ENCODE assay signal across 10 cellular contexts in the genomic region with DNA sequence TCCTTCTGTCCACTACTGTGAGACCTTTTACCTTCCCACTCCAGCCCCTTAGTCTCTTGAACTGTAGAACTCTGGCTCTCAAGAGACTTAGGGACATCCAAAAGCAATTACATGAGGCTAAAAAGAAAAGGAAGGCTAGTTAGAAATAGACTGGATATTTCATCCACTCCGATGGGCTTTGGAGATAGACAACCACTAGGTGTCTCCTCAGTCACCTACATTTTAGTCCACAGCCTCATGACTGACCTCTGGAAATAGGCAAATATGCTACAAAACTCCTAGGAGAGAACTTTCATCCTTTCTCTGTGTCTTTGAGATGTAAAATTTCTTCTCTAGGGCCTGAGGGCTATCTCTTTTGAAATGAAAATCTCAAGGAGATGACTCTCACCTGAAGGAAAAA. TPM values are rescaled to one million over a fixed set of nuclear protein-coding genes. Genes with fewer than 3 reads are reported as not detected.
DNase-seq lines count a peak whose midpoint lies in the region; ATAC-seq and TF ChIP-seq lines count a peak whose summit lies in the region.
"Had no signal": no experiment of that assay in that cellular context is flagged by ENCODE, and none has a peak within 500 bp of the region (broad histone marks: within the 10 kb centered on the region; RNA-seq: fewer than 3 reads in every experiment).

No MANE protein-coding gene starts in this region.

- no peak overlapping the region for H3K27ac ChIP-seq in upper lobe of right lung

- peak; percentile 56 for TF ChIP-seq CTCF in epithelial cell of esophagus (IDR thresholded peaks at IDR 0.05; ENCODE audit: insufficient read depth, low read depth, low read length, missing control alignments)
- TF ChIP-seq CTCF in upper lobe of right lung (IDR thresholded peaks at IDR 0.05): peak; percentile 10

- no peak overlapping the region for H3K4me3 Mint-ChIP-seq in activated naive CD4-positive, alpha-beta T cell treated with anti-CD3 and anti-CD28 coated beads for 36 hours
- no peak overlapping the region for H3K4me3 Mint-ChIP-seq in activated naive CD4-positive, alpha-beta T cell treated with anti-CD3 and anti-CD28 coated beads, Interleukin-2, amount 10 ng/mL, durations not matched to agents 7 days and 5 days
- H3K4me3 Mint-ChIP-seq: natural killer cell had no signal

- no peak overlapping the region for H3K27ac Mint-ChIP-seq in activated naive CD4-positive, alpha-beta T cell treated with anti-CD3 and anti-CD28 coated beads for 36 hours
- no peak overlapping the region for H3K27ac Mint-ChIP-seq in activated naive CD4-positive, alpha-beta T cell treated with anti-CD3 and anti-CD28 coated beads, Interleukin-2, amount 10 ng/mL, durations not matched to agents 7 days and 5 days
- H3K27ac Mint-ChIP-seq: activated T-helper 2 cell treated with anti-CD3 and anti-CD28 coated beads, Interferon-gamma antibody, Interleukin-2, Interleukin-4, amounts not matched to agents 10 μg/mL and 5 μg/mL and 100 μg/mL, durations not matched to agents 14 hours and 24 hours and 36 hours; natural killer cell had no signal

- H3K4me1 ChIP-seq in upper lobe of right lung: no peaks in the 10 kb centered on the region

- peaks cover 2% of the 10 kb centered on the region for H3K4me1 Mint-ChIP-seq in activated naive CD4-positive, alpha-beta T cell treated with anti-CD3 and anti-CD28 coated beads for 36 hours (ENCODE audit: low read depth)
- H3K4me1 Mint-ChIP-seq in activated naive CD4-positive, alpha-beta T cell treated with anti-CD3 and anti-CD28 coated beads, Interleukin-2, amount 10 ng/mL, durations not matched to agents 7 days and 5 days: no peaks in the 10 kb centered on the region
- H3K4me1 Mint-ChIP-seq: natural killer cell had no signal

- intact Hi-C loops in activated naive CD4-positive, alpha-beta T cell treated with anti-CD3 and anti-CD28 coated beads for 36 hours (cut with micrococcal nuclease): no loop called here
- intact Hi-C loops in upper lobe of right lung (cut with DNase I) (no loop called here), cardiac septum (cut with DNase I) (no loop called here)

- no peak for ATAC-seq in upper lobe of right lung
- ATAC-seq in GM19455 (IDR thresholded peaks at IDR 0.05; ENCODE audit: unreplicated experiment): no peak
- ATAC-seq: natural killer cell had no signal

- no peaks in the 10 kb centered on the region for H3K36me3 ChIP-seq in upper lobe of right lung

- H3K27me3 ChIP-seq in upper lobe of right lung: no peaks in the 10 kb centered on the region

- CTCF ChIA-PET in activated naive CD4-positive, alpha-beta T cell treated with anti-CD3 and anti-CD28 coated beads for 36 hours (lab: Charles Lee): interaction anchor here (0.8 kb wide), 2 partner anchors 15 to 256 kb away, joined by 3 read pairs; no protein-coding TSS in a partner anchor
- CTCF ChIA-PET in activated naive CD4-positive, alpha-beta T cell treated with anti-CD3 and anti-CD28 coated beads, Interleukin-2, amount 10 ng/mL, durations not matched to agents 7 days and 5 days (lab: Charles Lee): interaction anchor here (1.3 kb wide), 1 partner anchor 23 kb away, joined by 4 read pairs; no protein-coding TSS in a partner anchor

- H3K4me3 ChIP-seq in epithelial cell of esophagus (ENCODE audit: low read length) (no peak overlapping the region), upper lobe of right lung (no peak overlapping the region)

- no peaks in the 10 kb centered on the region for H3K9me3 ChIP-seq in upper lobe of right lung

- no peaks in the 10 kb centered on the region for H3K9me3 Mint-ChIP-seq in activated naive CD4-positive, alpha-beta T cell treated with anti-CD3 and anti-CD28 coated beads for 36 hours
- H3K9me3 Mint-ChIP-seq in activated naive CD4-positive, alpha-beta T cell treated with anti-CD3 and anti-CD28 coated beads, Interleukin-2, amount 10 ng/mL, durations not matched to agents 7 days and 5 days: no peaks in the 10 kb centered on the region
- H3K9me3 Mint-ChIP-seq: activated T-helper 2 cell treated with anti-CD3 and anti-CD28 coated beads, Interferon-gamma antibody, Interleukin-2, Interleukin-4, amounts not matched to agents 10 μg/mL and 5 μg/mL and 100 μg/mL, durations not matched to agents 14 hours and 24 hours and 36 hours; natural killer cell had no signal

- DNase-seq in activated naive CD4-positive, alpha-beta T cell treated with anti-CD3 and anti-CD28 coated beads for 36 hours: peak; percentile 4
- no peak for DNase-seq in activated naive CD4-positive, alpha-beta T cell treated with anti-CD3 and anti-CD28 coated beads, Interleukin-2, amount 10 ng/mL, durations not matched to agents 7 days and 5 days
- DNase-seq in NCI-H460 (ENCODE audit: extremely low read depth, low read depth) (peak; percentile 21), epithelial cell of esophagus (ENCODE audit: low read depth) (peak; percentile 38), upper lobe of right lung (no peak), KG1 (lab: John Stamatoyannopoulos, UW) (no peak), cardiac septum (ENCODE audit: low spot score) (no peak)
- DNase-seq: natural killer cell had no signal

- no peaks in the 10 kb centered on the region for H3K27me3 Mint-ChIP-seq in activated naive CD4-positive, alpha-beta T cell treated with anti-CD3 and anti-CD28 coated beads for 36 hours (ENCODE audit: low read depth)
- H3K27me3 Mint-ChIP-seq in activated naive CD4-positive, alpha-beta T cell treated with anti-CD3 and anti-CD28 coated beads, Interleukin-2, amount 10 ng/mL, durations not matched to agents 7 days and 5 days: no peaks in the 10 kb centered on the region

- H3K36me3 Mint-ChIP-seq in activated naive CD4-positive, alpha-beta T cell treated with anti-CD3 and anti-CD28 coated beads for 36 hours (ENCODE audit: low read depth): no peaks in the 10 kb centered on the region
- peaks cover 2% of the 10 kb centered on the region for H3K36me3 Mint-ChIP-seq in activated naive CD4-positive, alpha-beta T cell treated with anti-CD3 and anti-CD28 coated beads, Interleukin-2, amount 10 ng/mL, durations not matched to agents 7 days and 5 days
- H3K36me3 Mint-ChIP-seq: natural killer cell had no signal

RNA-seq across cellular contexts. Expression of a gene that starts 45.1 kb away (rescaled TPM):
- 10 to 100 TPM; 37.9 to 38.0 TPM for total RNA-seq in activated naive CD4-positive, alpha-beta T cell treated with anti-CD3 and anti-CD28 coated beads for 36 hours
- 89.4 and 106 TPM in 2 replicates for total RNA-seq in NCI-H460 (2014; rRNA removed; shearing (Covaris generic))
- polyA plus RNA-seq in NCI-H460 (2014; cell fraction: nucleus; rRNA removed): 48.7 and 68.3 TPM in 2 replicates
- 138 TPM for total RNA-seq in upper lobe of right lung
- 62.1 TPM for total RNA-seq in cardiac septum

RNA-seq across cellular contexts. Expression of a gene that starts 46.5 kb away (rescaled TPM):
- total RNA-seq in activated naive CD4-positive, alpha-beta T cell treated with anti-CD3 and anti-CD28 coated beads for 36 hours: 10 to 100 TPM; 53.2 to 60.1 TPM
- 53.9 and 59.4 TPM in 2 replicates for total RNA-seq in NCI-H460 (2014; rRNA removed; shearing (Covaris generic))
- polyA plus RNA-seq in NCI-H460 (2014; cell fraction: nucleus; rRNA removed): 32.0 and 53.4 TPM in 2 replicates
- total RNA-seq in upper lobe of right lung (38.6 TPM), cardiac septum (17.9 TPM)

Comparison
In these comparisons a context has a peak if more than half of its experiments do, and no peak if none do; other contexts are left out.
1. DNase-seq: peak in activated naive CD4-positive, alpha-beta T cell treated with anti-CD3 and anti-CD28 coated beads for 36 hours (single experiment), NCI-H460 (single experiment) and epithelial cell of esophagus (single experiment); none in activated naive CD4-positive, alpha-beta T cell treated with anti-CD3 and anti-CD28 coated beads, Interleukin-2, amount 10 ng/mL, durations not matched to agents 7 days and 5 days (single experiment), upper lobe of right lung (single experiment), KG1 (single experiment) and cardiac septum (single experiment).